7 cellular contexts compared by ENCODE assay signal in the genomic region with DNA sequence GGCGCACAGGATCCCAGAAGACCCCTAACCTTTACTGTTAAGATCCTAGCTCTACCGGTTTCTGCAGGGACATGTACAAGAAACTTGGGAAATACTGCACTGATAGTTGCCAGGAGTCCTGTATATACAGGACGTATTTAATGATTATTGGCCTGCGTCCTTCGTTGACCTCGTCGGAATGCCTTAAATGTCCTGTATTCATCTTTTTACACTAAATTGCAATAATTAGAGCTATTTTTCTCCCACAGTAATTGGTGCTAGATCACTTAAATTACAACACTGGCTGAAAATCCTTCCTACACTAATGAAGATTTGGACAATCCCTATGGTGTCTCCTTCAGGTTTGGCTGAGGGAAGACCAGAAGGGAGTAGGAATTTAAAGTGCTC. TPM values are rescaled to one million over a fixed set of nuclear protein-coding genes. Genes with fewer than 3 reads are reported as not detected.
DNase-seq lines count a peak whose midpoint lies in the region; ATAC-seq, FAIRE-seq and TF ChIP-seq lines count a peak whose summit lies in the region.

No MANE protein-coding gene starts in this region.

- intact Hi-C loops in kidney (cut with DNase I), result no loop called here
- intact Hi-C loops in posterior cingulate gyrus (cut with DNase I), result loop anchor here (5.0 kb wide), 1 partner anchor 64 kb away; a partner anchor contains a TSS

- peak overlapping the region; percentile 89 for H3K27ac Mint-ChIP-seq in activated naive CD8-positive, alpha-beta T cell treated with anti-CD3 and anti-CD28 coated beads, Interleukin-2, amount 50 U/mL, for 24 hours

- peaks cover 31% of the 10 kb centered on the region for H3K4me1 Mint-ChIP-seq in activated naive CD8-positive, alpha-beta T cell treated with anti-CD3 and anti-CD28 coated beads, Interleukin-2, amount 50 U/mL, for 24 hours

- H3K9ac ChIP-seq in HUES6 (ENCODE audit: low read length) (peak overlapping the region; percentile 20), kidney (ENCODE audit: low read length in 2 of 2) (peak overlapping the region; percentile 54 to 94)

- H3K36me3 ChIP-seq in HUES6 (ENCODE audit: control insufficient read depth, insufficient read depth, low read length) (no peaks in the 10 kb centered on the region), kidney (ENCODE audit: control insufficient read depth in 1 of 2, insufficient read depth in 2 of 2, low read length in 2 of 2) (no peaks in the 10 kb centered on the region)

- no peaks in the 10 kb centered on the region for H3K36me3 Mint-ChIP-seq in activated naive CD8-positive, alpha-beta T cell treated with anti-CD3 and anti-CD28 coated beads, Interleukin-2, amount 50 U/mL, for 24 hours (ENCODE audit: low read depth)

- ATAC-seq in activated naive CD8-positive, alpha-beta T cell treated with anti-CD3 and anti-CD28 coated beads, Interleukin-2, amount 50 U/mL, for 24 hours, result no peak

- no peak for FAIRE-seq in kidney (lab: Jason Lieb, UNC)

- H3K27me3 Mint-ChIP-seq in activated naive CD8-positive, alpha-beta T cell treated with anti-CD3 and anti-CD28 coated beads, Interleukin-2, amount 50 U/mL, for 24 hours, result peaks cover 4% of the 10 kb centered on the region

- H3K27ac ChIP-seq in HUES6 (ENCODE audit: low read depth, low read length) (no peak overlapping the region), kidney (ENCODE audit: low read depth in 2 of 2, low read length in 2 of 2) (peak overlapping the region; percentile 91 to 93), substantia nigra (ENCODE audit: low read depth, low read length, poor library complexity, severe bottlenecking) (peak overlapping the region; percentile 89)

- no peaks in the 10 kb centered on the region for H3K9me3 Mint-ChIP-seq in activated naive CD8-positive, alpha-beta T cell treated with anti-CD3 and anti-CD28 coated beads, Interleukin-2, amount 50 U/mL, for 24 hours

- H3K4me1 ChIP-seq in HUES6 (ENCODE audit: control insufficient read depth, insufficient read depth, low read length) (0 out of 2 replicates have a peak, but pooled peaks cover 4% of the 10 kb centered on the region), kidney (ENCODE audit: control insufficient read depth in 1 of 2, insufficient read depth in 1 of 2, low read depth in 1 of 2, low read length in 2 of 2) (peaks cover 0 to 4% of the 10 kb centered on the region in 2 donors)

- peak overlapping the region; percentile 91 for H3K4me3 Mint-ChIP-seq in activated naive CD8-positive, alpha-beta T cell treated with anti-CD3 and anti-CD28 coated beads, Interleukin-2, amount 50 U/mL, for 24 hours

- H3K9me3 ChIP-seq in HUES6 (ENCODE audit: control insufficient read depth, insufficient read depth, low read depth, low read length), result no peaks in the 10 kb centered on the region
- H3K9me3 ChIP-seq in kidney (ENCODE audit: control insufficient read depth in 1 of 2, low read length in 2 of 2), result no peaks in the 10 kb centered on the region

- H3K4me3 ChIP-seq in HUES6 (ENCODE audit: low read depth, low read length), result peak overlapping the region; percentile 74
- H3K4me3 ChIP-seq in kidney (ENCODE audit: low read length in 2 of 2), result peak overlapping the region; percentile 94 to 95

- peaks cover 11% of the 10 kb centered on the region; the same call in 1 of the 2 replicates for H3K27me3 ChIP-seq in HUES6 (ENCODE audit: control insufficient read depth, insufficient read depth, low read length)

- no peak for TF ChIP-seq CTCF in kidney (IDR thresholded peaks at IDR 0.05; ENCODE audit: borderline replicate concordance, extremely low read depth, insufficient read depth)

- DNase-seq in activated naive CD8-positive, alpha-beta T cell treated with anti-CD3 and anti-CD28 coated beads, Interleukin-2, amount 50 U/mL, for 24 hours, result no peak
- DNase-seq in kidney (no peak), substantia nigra (lab: John Stamatoyannopoulos, UW) (no peak), posterior cingulate gyrus (no peak), SW 1271 (lab: John Stamatoyannopoulos, UW) (no peak), NCI-H1092 treated with DMSO at 0.1 percent for 48 hours (lab: John Stamatoyannopoulos, UW) (no peak)

RNA-seq across cellular contexts. Expression of a gene that starts 0.8 kb away (rescaled TPM):
- total RNA-seq in kidney, result 25.2 TPM
- polyA plus RNA-seq in kidney (ENCODE audit: insufficient read depth, low read depth, low replicate concordance), result 7.3 TPM
